In the genomic region with DNA sequence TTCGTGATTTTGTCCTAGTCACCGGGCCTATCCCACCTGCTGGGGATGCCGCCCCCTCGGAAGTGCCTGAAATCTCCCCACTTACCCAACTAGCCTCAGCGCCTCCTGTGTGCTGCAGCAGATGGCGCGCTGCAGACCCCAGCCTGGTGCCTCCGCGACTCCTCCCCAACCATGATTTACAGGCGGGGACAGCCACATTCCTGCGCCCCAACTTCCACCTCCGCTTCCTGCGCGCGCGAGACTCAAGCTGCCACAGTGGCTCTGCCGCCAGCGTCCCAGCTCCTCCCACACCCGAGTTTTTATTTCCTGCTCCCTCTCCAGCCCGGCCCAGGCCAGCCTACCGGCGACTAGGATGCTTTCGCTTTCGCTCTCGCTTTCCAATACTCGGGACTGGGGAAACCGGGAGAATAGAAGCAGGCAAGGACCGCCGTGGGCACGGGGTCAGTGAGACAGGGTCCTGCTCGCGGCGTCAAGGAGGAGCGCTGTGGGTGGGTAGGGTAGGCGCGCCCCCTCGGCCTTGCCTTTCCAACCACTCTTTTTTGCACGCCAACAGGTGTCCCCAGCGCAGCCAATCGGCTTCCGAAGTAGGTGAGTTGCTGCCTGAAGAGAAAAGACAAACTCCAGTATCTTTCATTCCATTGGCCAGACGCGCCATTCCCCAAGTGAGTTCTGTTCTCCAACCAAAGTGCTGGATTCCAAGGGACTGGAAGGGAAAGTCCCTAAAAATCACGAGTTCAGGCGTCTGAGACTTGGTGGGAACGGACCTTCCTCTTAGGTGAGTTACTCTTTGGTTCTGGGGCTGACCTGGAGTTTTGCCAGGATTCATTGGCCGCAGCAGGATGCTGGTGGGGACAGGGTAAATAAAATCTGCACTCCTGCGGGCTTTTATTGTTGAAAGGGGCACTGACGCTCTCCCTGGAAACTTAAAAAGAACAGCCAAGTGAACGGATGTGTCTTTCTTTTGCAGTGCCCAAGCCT, we compare ENCODE assay signal across 1 cellular context.
TF ChIP-seq lines count a peak whose summit lies in the region.

Gene FAM111A (plus strand): TSS at position 327 of the 978 bp plus-strand sequence. CDS start 6,017 bp downstream, outside the sequence.

TF ChIP-seq in HepG2, 621 proteins besides CTCF, POLR2A, EP300 and RAD21 (continued from another document and continues in another):
- TF ChIP-seq, protein P1, sequence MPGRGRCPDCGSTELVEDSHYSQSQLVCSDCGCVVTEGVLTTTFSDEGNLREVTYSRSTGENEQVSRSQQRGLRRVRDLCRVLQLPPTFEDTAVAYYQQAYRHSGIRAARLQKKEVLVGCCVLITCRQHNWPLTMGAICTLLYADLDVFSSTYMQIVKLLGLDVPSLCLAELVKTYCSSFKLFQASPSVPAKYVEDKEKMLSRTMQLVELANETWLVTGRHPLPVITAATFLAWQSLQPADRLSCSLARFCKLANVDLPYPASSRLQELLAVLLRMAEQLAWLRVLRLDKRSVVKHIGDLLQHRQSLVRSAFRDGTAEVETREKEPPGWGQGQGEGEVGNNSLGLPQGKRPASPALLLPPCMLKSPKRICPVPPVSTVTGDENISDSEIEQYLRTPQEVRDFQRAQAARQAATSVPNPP (CRISPR knock-in tag; IDR thresholded peaks at IDR 0.05), result peak; percentile 90; the same call in 1 of the 2 replicates
- TF ChIP-seq PHF21A (CRISPR knock-in tag; IDR thresholded peaks at IDR 0.05), result peak; percentile 61
- peak; percentile 84 for TF ChIP-seq ARID4A (CRISPR knock-in tag; IDR thresholded peaks at IDR 0.05; ENCODE audit: borderline replicate concordance)
- TF ChIP-seq ZNF605 (CRISPR knock-in tag; IDR thresholded peaks at IDR 0.05), result peak; percentile 77
- peak; percentile 72 for TF ChIP-seq SAP130 (CRISPR knock-in tag; IDR thresholded peaks at IDR 0.05; ENCODE audit: low read depth)
- TF ChIP-seq GFI1 (CRISPR knock-in tag; IDR thresholded peaks at IDR 0.05; ENCODE audit: borderline replicate concordance), result peak; percentile 17; the same call in 1 of the 2 replicates
- no peak; the same call in 1 of the 2 replicates for TF ChIP-seq YEATS2 (CRISPR knock-in tag; IDR thresholded peaks at IDR 0.05; ENCODE audit: borderline replicate concordance)
- TF ChIP-seq ZBTB37 (CRISPR knock-in tag; IDR thresholded peaks at IDR 0.05), result 0 out of 2 replicates have a peak, but pooled peaks have one; percentile 50
- TF ChIP-seq ZNF775 (CRISPR knock-in tag; IDR thresholded peaks at IDR 0.05; ENCODE audit: borderline replicate concordance), result 0 out of 2 replicates have a peak, but pooled peaks have one; percentile 44
- peak; percentile 30; the same call in 1 of the 2 replicates for TF ChIP-seq FOXP4 (CRISPR knock-in tag; IDR thresholded peaks at IDR 0.05)
- TF ChIP-seq ASH2L (IDR thresholded peaks at IDR 0.05; ENCODE audit: insufficient read length, low read depth, low read length), result peak; percentile 99
- peak; percentile 76 for TF ChIP-seq HDAC1 (CRISPR knock-in tag; IDR thresholded peaks at IDR 0.05)
- TF ChIP-seq U2AF1 (optimal IDR thresholded peaks at IDR 0.05; ENCODE audit: low read depth, low read length), result no peak
- no peak for TF ChIP-seq ZNF615 (CRISPR knock-in tag; IDR thresholded peaks at IDR 0.05; ENCODE audit: borderline replicate concordance)
- no peak for TF ChIP-seq ZNF816 (CRISPR knock-in tag; IDR thresholded peaks at IDR 0.05; ENCODE audit: borderline replicate concordance)
- peak; percentile 23 for TF ChIP-seq YY1 (IDR thresholded peaks at IDR 0.05; ENCODE audit: insufficient read depth, insufficient replicate concordance, low read depth, low read length)
- no peak for TF ChIP-seq CBX2 (IDR thresholded peaks at IDR 0.05; ENCODE audit: low read depth, low read length)
- no peak for TF ChIP-seq CBX2 (CRISPR knock-in tag; IDR thresholded peaks at IDR 0.05; ENCODE audit: low read depth)
- TF ChIP-seq SIN3A (IDR thresholded peaks at IDR 0.05; ENCODE audit: borderline replicate concordance, low read depth, low read length), result peak; percentile 67; the same call in 1 of the 2 replicates
- peak; percentile 40; the same call in 1 of the 2 replicates for TF ChIP-seq ZNF556 (CRISPR knock-in tag; IDR thresholded peaks at IDR 0.05; ENCODE audit: borderline replicate concordance)
- peak; percentile 59 for TF ChIP-seq PTBP1 (IDR thresholded peaks at IDR 0.05; ENCODE audit: low read depth, low read length, poor library complexity, severe bottlenecking)
- 0 out of 2 replicates have a peak, but pooled peaks have one; percentile 24 for TF ChIP-seq PAXIP1 (CRISPR knock-in tag; conservative IDR thresholded peaks at IDR 0.05)
- no peak for TF ChIP-seq TCF7 (IDR thresholded peaks at IDR 0.05; ENCODE audit: low read depth)
- TF ChIP-seq ETS1 (CRISPR knock-in tag; IDR thresholded peaks at IDR 0.05), result peak; percentile 80; the same call in 1 of the 2 replicates
- TF ChIP-seq ZFP36L1 (CRISPR knock-in tag; IDR thresholded peaks at IDR 0.05), result no peak
- TF ChIP-seq SRSF1 (optimal IDR thresholded peaks at IDR 0.05; ENCODE audit: low read depth, low read length), result peak; percentile 37
- TF ChIP-seq SMAD9 (CRISPR knock-in tag; IDR thresholded peaks at IDR 0.05), result peak; percentile 87; the same call in 1 of the 2 replicates
- TF ChIP-seq FOXK2 (IDR thresholded peaks at IDR 0.05), result no peak
- peak; percentile 36; the same call in 1 of the 2 replicates for TF ChIP-seq SNAPC2 (CRISPR knock-in tag; IDR thresholded peaks at IDR 0.05)
- TF ChIP-seq, protein P2, sequence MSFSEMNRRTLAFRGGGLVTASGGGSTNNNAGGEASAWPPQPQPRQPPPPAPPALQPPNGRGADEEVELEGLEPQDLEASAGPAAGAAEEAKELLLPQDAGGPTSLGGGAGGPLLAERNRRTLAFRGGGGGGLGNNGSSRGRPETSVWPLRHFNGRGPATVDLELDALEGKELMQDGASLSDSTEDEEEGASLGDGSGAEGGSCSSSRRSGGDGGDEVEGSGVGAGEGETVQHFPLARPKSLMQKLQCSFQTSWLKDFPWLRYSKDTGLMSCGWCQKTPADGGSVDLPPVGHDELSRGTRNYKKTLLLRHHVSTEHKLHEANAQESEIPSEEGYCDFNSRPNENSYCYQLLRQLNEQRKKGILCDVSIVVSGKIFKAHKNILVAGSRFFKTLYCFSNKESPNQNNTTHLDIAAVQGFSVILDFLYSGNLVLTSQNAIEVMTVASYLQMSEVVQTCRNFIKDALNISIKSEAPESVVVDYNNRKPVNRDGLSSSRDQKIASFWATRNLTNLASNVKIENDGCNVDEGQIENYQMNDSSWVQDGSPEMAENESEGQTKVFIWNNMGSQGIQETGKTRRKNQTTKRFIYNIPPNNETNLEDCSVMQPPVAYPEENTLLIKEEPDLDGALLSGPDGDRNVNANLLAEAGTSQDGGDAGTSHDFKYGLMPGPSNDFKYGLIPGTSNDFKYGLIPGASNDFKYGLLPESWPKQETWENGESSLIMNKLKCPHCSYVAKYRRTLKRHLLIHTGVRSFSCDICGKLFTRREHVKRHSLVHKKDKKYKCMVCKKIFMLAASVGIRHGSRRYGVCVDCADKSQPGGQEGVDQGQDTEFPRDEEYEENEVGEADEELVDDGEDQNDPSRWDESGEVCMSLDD (CRISPR knock-in tag; IDR thresholded peaks at IDR 0.05; ENCODE audit: borderline replicate concordance), result peak; percentile 82; the same call in 1 of the 2 replicates
- TF ChIP-seq TBX2 (CRISPR knock-in tag; IDR thresholded peaks at IDR 0.05; ENCODE audit: borderline replicate concordance), result peak; percentile 18; the same call in 1 of the 2 replicates
- TF ChIP-seq NFKBIZ (CRISPR knock-in tag; IDR thresholded peaks at IDR 0.05), result no peak
- 0 out of 2 replicates have a peak, but pooled peaks have one; percentile 12 for TF ChIP-seq GATA4 (IDR thresholded peaks at IDR 0.05; ENCODE audit: borderline replicate concordance, low read depth)
- TF ChIP-seq ZNF839 (CRISPR knock-in tag; IDR thresholded peaks at IDR 0.05; ENCODE audit: borderline replicate concordance), result no peak; the same call in 1 of the 2 replicates
